8 cellular contexts compared by ENCODE assay signal in the genomic region with DNA sequence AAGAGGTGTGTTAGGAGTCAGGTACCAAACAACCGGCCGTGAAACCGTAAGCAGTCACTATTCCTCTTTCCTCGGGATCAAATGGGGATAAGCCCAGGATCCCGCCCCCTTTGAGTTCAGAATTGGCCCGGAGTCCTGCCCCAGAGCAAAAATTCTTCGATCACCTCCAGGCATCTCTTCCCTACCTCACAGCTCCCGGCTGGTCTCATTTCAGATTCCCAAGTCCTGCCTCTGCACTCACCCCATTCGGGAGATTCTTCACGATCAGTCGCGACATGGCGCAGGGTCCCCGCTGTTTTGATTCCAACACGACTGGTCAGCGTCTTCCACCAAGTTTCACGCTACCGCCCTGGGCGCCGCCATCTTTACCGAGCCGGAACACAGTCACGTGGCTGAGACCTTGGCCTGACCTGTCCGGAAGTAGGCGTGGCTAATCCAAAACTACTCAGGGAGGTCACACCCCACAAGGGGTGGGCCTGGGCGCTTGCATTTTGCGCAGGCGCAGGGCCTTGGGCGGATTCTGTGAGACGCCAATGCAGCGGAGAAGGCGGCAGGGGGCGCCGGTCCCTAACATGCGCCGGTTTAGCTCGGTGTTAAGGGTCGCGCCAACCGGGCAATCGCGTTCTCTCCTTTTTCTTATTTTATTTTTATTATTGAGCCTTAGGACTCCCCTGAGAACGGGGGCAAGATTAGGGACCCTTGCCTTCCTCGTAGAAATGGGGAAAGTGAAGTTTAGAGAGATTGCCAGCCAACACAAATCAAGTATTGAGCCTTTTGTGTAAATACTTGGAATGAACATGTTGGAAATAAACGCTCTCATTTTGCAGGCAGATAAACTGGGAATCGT. TPM values are rescaled to one million over a fixed set of nuclear protein-coding genes. Genes with fewer than 3 reads are reported as not detected.
A peak's percentile ranks its signal among the peaks of the same experiment; 100 is the strongest.
DNase-seq lines count a peak whose midpoint lies in the region; ATAC-seq and TF ChIP-seq lines count a peak whose summit lies in the region.

A gene with protein sequence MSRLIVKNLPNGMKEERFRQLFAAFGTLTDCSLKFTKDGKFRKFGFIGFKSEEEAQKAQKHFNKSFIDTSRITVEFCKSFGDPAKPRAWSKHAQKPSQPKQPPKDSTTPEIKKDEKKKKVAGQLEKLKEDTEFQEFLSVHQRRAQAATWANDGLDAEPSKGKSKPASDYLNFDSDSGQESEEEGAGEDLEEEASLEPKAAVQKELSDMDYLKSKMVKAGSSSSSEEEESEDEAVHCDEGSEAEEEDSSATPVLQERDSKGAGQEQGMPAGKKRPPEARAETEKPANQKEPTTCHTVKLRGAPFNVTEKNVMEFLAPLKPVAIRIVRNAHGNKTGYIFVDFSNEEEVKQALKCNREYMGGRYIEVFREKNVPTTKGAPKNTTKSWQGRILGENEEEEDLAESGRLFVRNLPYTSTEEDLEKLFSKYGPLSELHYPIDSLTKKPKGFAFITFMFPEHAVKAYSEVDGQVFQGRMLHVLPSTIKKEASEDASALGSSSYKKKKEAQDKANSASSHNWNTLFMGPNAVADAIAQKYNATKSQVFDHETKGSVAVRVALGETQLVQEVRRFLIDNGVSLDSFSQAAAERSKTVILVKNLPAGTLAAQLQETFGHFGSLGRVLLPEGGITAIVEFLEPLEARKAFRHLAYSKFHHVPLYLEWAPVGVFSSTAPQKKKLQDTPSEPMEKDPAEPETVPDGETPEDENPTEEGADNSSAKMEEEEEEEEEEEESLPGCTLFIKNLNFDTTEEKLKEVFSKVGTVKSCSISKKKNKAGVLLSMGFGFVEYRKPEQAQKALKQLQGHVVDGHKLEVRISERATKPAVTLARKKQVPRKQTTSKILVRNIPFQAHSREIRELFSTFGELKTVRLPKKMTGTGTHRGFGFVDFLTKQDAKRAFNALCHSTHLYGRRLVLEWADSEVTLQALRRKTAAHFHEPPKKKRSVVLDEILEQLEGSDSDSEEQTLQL (minus strand): TSS at position 375 of the 847 bp plus-strand sequence. CDS start 98 bp downstream, at position 277.

- peaks cover 16 to 58% (median 31%) of the 10 kb centered on the region in 6 donors for H3K4me1 ChIP-seq in spleen

- peak within 1 kb of the TSS; percentile 22 to 79 (median 55) for H3K27ac ChIP-seq in spleen

- H3K36me3 ChIP-seq in spleen = peaks cover 0 to 33% (median 14%) of the 10 kb centered on the region in 6 donors

- TF ChIP-seq CTCF in spleen (IDR thresholded peaks at IDR 0.05 in 8 of 11, conservative IDR thresholded peaks at IDR 0.05 in 3 of 11) = peak; percentile 83 to 100 (median 97)

- no peaks in the 10 kb centered on the region for H3K9me3 ChIP-seq in spleen

- peak within 1 kb of the TSS; percentile 74 to 93 (median 78) for H3K4me3 ChIP-seq in spleen

- DNase-seq in AG20443 (ENCODE audit: low spot score) = peak; percentile 100
- DNase-seq in NCI-H345 treated with DMSO at 0.1 percent for 48 hours (lab: John Stamatoyannopoulos, UW; ENCODE audit: unreplicated experiment) = peak; percentile 97
- DNase-seq in activated CD4-positive, CD25-positive, alpha-beta regulatory T cell (lab: John Stamatoyannopoulos, UW) = peak; percentile 92 to 96 (median 95)
- peak; percentile 98 for DNase-seq in central memory CD4-positive, alpha-beta T cell
- peak; percentile 100 for DNase-seq in inferior parietal cortex (ENCODE audit: extremely low spot score)
- peak; percentile 99 for DNase-seq in spleen

- WGBS in spleen, 5 donors = 0 to 1% (median 0%) methylated on average over 46 of the region's 46 CpGs

- peak; percentile 93 for ATAC-seq in GM19025 (IDR thresholded peaks at IDR 0.05; ENCODE audit: low read depth, unreplicated experiment)
- ATAC-seq in HG03342 (IDR thresholded peaks at IDR 0.05; ENCODE audit: unreplicated experiment) = peak; percentile 96

- no peaks in the 10 kb centered on the region for H3K27me3 ChIP-seq in spleen (replicated peaks in 1 of 7)

- no peak for TF ChIP-seq POLR2A in spleen (IDR thresholded peaks at IDR 0.05)

- intact Hi-C loops in spleen (cut with DNase I; ENCODE audit: low total_unique reads) = loop anchor here (5.0 kb wide), 1 partner anchor 541 kb away; no protein-coding TSS in a partner anchor

RNA-seq across cellular contexts. Expression of the gene that starts here (rescaled TPM):
- 10 to 100 TPM; 29.1 to 46.7 (median 34.8) TPM for total RNA-seq in spleen
- polyA plus RNA-seq in spleen = 10 to 100 TPM; 13.6 to 22.5 (median 15.7) TPM

Comparison
In these comparisons a context has a peak if more than half of its experiments do, and no peak if none do; other contexts are left out.
1. Peak in every context shown above with its lines: DNase-seq, ATAC-seq, H3K4me3 ChIP-seq and H3K27ac ChIP-seq.